13 cellular contexts compared by ENCODE assay signal in the genomic region with DNA sequence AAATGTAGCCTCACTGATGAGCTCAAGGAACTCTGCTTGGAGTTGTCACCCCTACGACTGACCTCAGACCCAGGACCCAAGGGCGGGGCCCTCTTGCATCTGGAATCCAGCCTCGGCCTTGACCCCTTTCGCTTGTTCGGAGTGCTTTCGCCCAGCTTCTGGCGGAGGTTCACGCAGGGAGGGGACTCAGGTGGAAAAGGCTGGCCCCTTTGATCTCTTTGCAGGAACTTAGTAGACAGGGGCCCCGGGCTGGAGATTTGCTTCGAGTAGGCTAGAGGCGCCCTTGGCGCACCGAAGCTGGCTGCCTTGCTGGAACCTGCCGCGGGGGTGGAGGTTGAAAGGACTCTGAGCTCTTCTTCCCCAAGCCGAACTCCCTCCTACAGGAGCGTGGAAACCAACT.
DNase-seq lines count a peak whose midpoint lies in the region; ATAC-seq and TF ChIP-seq lines count a peak whose summit lies in the region.
"Had no signal": no experiment of that assay in that cellular context is flagged by ENCODE, and none has a peak within 500 bp of the region (broad histone marks: within the 10 kb centered on the region; RNA-seq: fewer than 3 reads in every experiment).

No MANE protein-coding gene starts in this region.

- H3K9ac ChIP-seq in iPS-18a (ENCODE audit: low read length) (no peak overlapping the region), skeletal muscle tissue (ENCODE audit: low read depth in 1 of 3, low read length in 3 of 3) (no peak overlapping the region)

- H3K9me3 Mint-ChIP-seq in activated CD4-positive, alpha-beta T cell treated with anti-CD3 and anti-CD28 coated beads for 36 hours (ENCODE audit: low read depth) = no peaks in the 10 kb centered on the region
- no peaks in the 10 kb centered on the region for H3K9me3 Mint-ChIP-seq in activated CD8-positive, alpha-beta T cell treated with anti-CD3 and anti-CD28 coated beads for 36 hours
- H3K9me3 Mint-ChIP-seq: activated T-helper 17 cell treated with anti-CD3 and anti-CD28 coated beads, Interleukin-2, amount 50 U/mL, for 72 hours had no signal

- no peak overlapping the region for H3K27ac ChIP-seq in iPS-18a (ENCODE audit: low read length)
- H3K27ac ChIP-seq in skeletal muscle tissue (ENCODE audit: low read depth, low read length) = no peak overlapping the region
- no peak overlapping the region for H3K27ac ChIP-seq in sigmoid colon
- H3K27ac ChIP-seq: A549, epithelial cell of prostate, tibial nerve had no signal

- no peak for TF ChIP-seq CTCF in activated CD8-positive, alpha-beta T cell treated with anti-CD3 and anti-CD28 coated beads for 36 hours (IDR thresholded peaks at IDR 0.05)
- TF ChIP-seq CTCF in sigmoid colon (IDR thresholded peaks at IDR 0.05) = no peak

- peak overlapping the region; percentile 69 for H3K4me3 ChIP-seq in iPS-18a (ENCODE audit: low read length)
- peak overlapping the region in 2 of 3 donors; percentile 30 to 54 for H3K4me3 ChIP-seq in skeletal muscle tissue (ENCODE audit: low read length in 3 of 3)
- no peak overlapping the region for H3K4me3 ChIP-seq in sigmoid colon
- H3K4me3 ChIP-seq: A549 had no signal

- no peaks in the 10 kb centered on the region for H3K36me3 Mint-ChIP-seq in activated CD4-positive, alpha-beta T cell treated with anti-CD3 and anti-CD28 coated beads for 36 hours (ENCODE audit: low read depth)
- no peaks in the 10 kb centered on the region for H3K36me3 Mint-ChIP-seq in activated CD8-positive, alpha-beta T cell treated with anti-CD3 and anti-CD28 coated beads for 36 hours (ENCODE audit: low read depth)

- intact Hi-C loops in activated CD4-positive, alpha-beta T cell treated with anti-CD3 and anti-CD28 coated beads for 36 hours (cut with DNase I, micrococcal nuclease) = loop anchor here in 1 of 2 experiments (5.0 kb wide), 1 partner anchor 492 kb away; no protein-coding TSS in a partner anchor
- intact Hi-C loops in activated CD8-positive, alpha-beta T cell treated with anti-CD3 and anti-CD28 coated beads for 36 hours (cut with micrococcal nuclease) = no loop called here
- intact Hi-C loops in sigmoid colon (cut with DNase I) = no loop called here

- POLR2A ChIA-PET in activated CD4-positive, alpha-beta T cell treated with anti-CD3 and anti-CD28 coated beads for 36 hours (lab: Charles Lee) = no interaction called here
- POLR2A ChIA-PET in activated CD8-positive, alpha-beta T cell treated with anti-CD3 and anti-CD28 coated beads for 36 hours (lab: Charles Lee) = interaction anchor here (0.6 kb wide), 1 partner anchor 121 kb away, joined by 3 read pairs; no protein-coding TSS in a partner anchor

- peak overlapping the region; percentile 36 for H3K4me3 Mint-ChIP-seq in activated CD4-positive, alpha-beta T cell treated with anti-CD3 and anti-CD28 coated beads for 36 hours
- peak overlapping the region; percentile 42 for H3K4me3 Mint-ChIP-seq in activated CD8-positive, alpha-beta T cell treated with anti-CD3 and anti-CD28 coated beads for 36 hours
- H3K4me3 Mint-ChIP-seq: activated T-helper 17 cell treated with anti-CD3 and anti-CD28 coated beads, Interleukin-2, amount 50 U/mL, for 72 hours had no signal

- peaks cover 17% of the 10 kb centered on the region for H3K4me1 Mint-ChIP-seq in activated CD4-positive, alpha-beta T cell treated with anti-CD3 and anti-CD28 coated beads for 36 hours
- peaks cover 25% of the 10 kb centered on the region for H3K4me1 Mint-ChIP-seq in activated CD8-positive, alpha-beta T cell treated with anti-CD3 and anti-CD28 coated beads for 36 hours (ENCODE audit: low read depth)
- H3K4me1 Mint-ChIP-seq: activated T-helper 17 cell treated with anti-CD3 and anti-CD28 coated beads, Interleukin-2, amount 50 U/mL, for 72 hours had no signal

- peaks cover 43% of the 10 kb centered on the region for H3K27me3 Mint-ChIP-seq in activated CD4-positive, alpha-beta T cell treated with anti-CD3 and anti-CD28 coated beads for 36 hours
- peaks cover 52% of the 10 kb centered on the region for H3K27me3 Mint-ChIP-seq in activated CD8-positive, alpha-beta T cell treated with anti-CD3 and anti-CD28 coated beads for 36 hours

- CTCF ChIA-PET in activated CD4-positive, alpha-beta T cell treated with anti-CD3 and anti-CD28 coated beads for 36 hours (lab: Charles Lee) = interaction anchor here (1.0 kb wide), 1 partner anchor 9 kb away, joined by 3 read pairs; no protein-coding TSS in a partner anchor
- CTCF ChIA-PET in activated CD8-positive, alpha-beta T cell treated with anti-CD3 and anti-CD28 coated beads for 36 hours (lab: Charles Lee) = interaction anchor here (1.2 to 1.6 kb wide), 2 partner anchors 166 to 536 kb away, joined by 3 to 4 read pairs; no protein-coding TSS in a partner anchor

- peak; percentile 19 for DNase-seq in activated CD4-positive, alpha-beta T cell treated with anti-CD3 and anti-CD28 coated beads for 36 hours
- DNase-seq in activated CD4-positive, alpha-beta T cell treated with anti-CD3 and anti-CD28 coated beads for 4 hours = no peak
- DNase-seq in activated CD8-positive, alpha-beta T cell treated with anti-CD3 and anti-CD28 coated beads for 36 hours = peak; percentile 8
- DNase-seq in sigmoid colon (no peak), pons (ENCODE audit: low spot score) (no peak), SKM-1 treated with dmso at 0.1 percent for 144 hours (lab: John Stamatoyannopoulos, UW; ENCODE audit: unreplicated experiment) (no peak)

- H3K27me3 ChIP-seq in iPS-18a (ENCODE audit: control insufficient read depth, insufficient read depth, low read length) (peaks cover 74% of the 10 kb centered on the region), skeletal muscle tissue (ENCODE audit: control insufficient read depth in 3 of 3, insufficient read depth in 3 of 3, low read length in 3 of 3) (peaks cover 47 to 59% (median 47%) of the 10 kb centered on the region in 3 donors), sigmoid colon (peaks cover 21 to 38% (median 30%) of the 10 kb centered on the region in 3 donors)

- H3K4me1 ChIP-seq in iPS-18a (ENCODE audit: control insufficient read depth, low read depth, low read length) (peaks cover 8% of the 10 kb centered on the region), skeletal muscle tissue (ENCODE audit: control insufficient read depth in 3 of 3, insufficient read depth in 3 of 3, low read length in 3 of 3) (peaks cover 6 to 10% (median 9%) of the 10 kb centered on the region in 3 donors), sigmoid colon (peaks cover 0 to 21% (median 16%) of the 10 kb centered on the region in 4 donors)
- H3K4me1 ChIP-seq: A549 had no signal

- WGBS in sigmoid colon, 2 donors = 5 to 13% methylated on average over 17 of the region's 17 CpGs

- TF ChIP-seq EP300 in sigmoid colon (IDR thresholded peaks at IDR 0.05) = no peak

- H3K27ac Mint-ChIP-seq in activated CD4-positive, alpha-beta T cell treated with anti-CD3 and anti-CD28 coated beads for 36 hours = no peak overlapping the region
- H3K27ac Mint-ChIP-seq in activated CD8-positive, alpha-beta T cell treated with anti-CD3 and anti-CD28 coated beads for 36 hours = no peak overlapping the region
- H3K27ac Mint-ChIP-seq: activated T-helper 17 cell treated with anti-CD3 and anti-CD28 coated beads, Interleukin-2, amount 50 U/mL, for 72 hours had no signal

- no peaks in the 10 kb centered on the region for H3K36me3 ChIP-seq in iPS-18a (ENCODE audit: control insufficient read depth, low read depth, low read length)
- H3K36me3 ChIP-seq in skeletal muscle tissue (ENCODE audit: control insufficient read depth in 3 of 3, insufficient read depth in 3 of 3, low read length in 3 of 3) = no peaks in the 10 kb centered on the region
- no peaks in the 10 kb centered on the region for H3K36me3 ChIP-seq in sigmoid colon
- H3K36me3 ChIP-seq: tibial nerve had no signal

- TF ChIP-seq POLR2A in sigmoid colon (IDR thresholded peaks at IDR 0.05) = no peak

- ATAC-seq in activated CD4-positive, alpha-beta T cell treated with anti-CD3 and anti-CD28 coated beads for 36 hours = no peak
- no peak for ATAC-seq in activated CD8-positive, alpha-beta T cell treated with anti-CD3 and anti-CD28 coated beads for 36 hours
- ATAC-seq: activated CD4-positive, CD25-positive, alpha-beta regulatory T cell treated with anti-CD3 and anti-CD28 coated beads, Interleukin-2, amount 50 U/mL, for 24 hours; activated T-helper 17 cell treated with anti-CD3 and anti-CD28 coated beads, Interleukin-2, amount 50 U/mL, for 72 hours had no signal

- no peaks in the 10 kb centered on the region for H3K9me3 ChIP-seq in iPS-18a (ENCODE audit: control insufficient read depth, low read depth, low read length)
- no peaks in the 10 kb centered on the region for H3K9me3 ChIP-seq in skeletal muscle tissue (ENCODE audit: control insufficient read depth in 3 of 3, low read length in 3 of 3)
- no peaks in the 10 kb centered on the region for H3K9me3 ChIP-seq in sigmoid colon
- H3K9me3 ChIP-seq: A549, tibial nerve had no signal

Comparison
In these comparisons a context has a peak if more than half of its experiments do, and no peak if none do; other contexts are left out.
1. DNase-seq: peak in activated CD4-positive, alpha-beta T cell treated with anti-CD3 and anti-CD28 coated beads for 36 hours (single experiment) and activated CD8-positive, alpha-beta T cell treated with anti-CD3 and anti-CD28 coated beads for 36 hours (single experiment); none in activated CD4-positive, alpha-beta T cell treated with anti-CD3 and anti-CD28 coated beads for 4 hours (0 of 2), sigmoid colon (single experiment), pons (single experiment) and SKM-1 treated with dmso at 0.1 percent for 144 hours (single experiment).
2. H3K4me3 ChIP-seq: peak in iPS-18a (single experiment) and skeletal muscle tissue (2 of 3); none in sigmoid colon (0 of 4).